20 cellular contexts compared by ENCODE assay signal in the genomic region with DNA sequence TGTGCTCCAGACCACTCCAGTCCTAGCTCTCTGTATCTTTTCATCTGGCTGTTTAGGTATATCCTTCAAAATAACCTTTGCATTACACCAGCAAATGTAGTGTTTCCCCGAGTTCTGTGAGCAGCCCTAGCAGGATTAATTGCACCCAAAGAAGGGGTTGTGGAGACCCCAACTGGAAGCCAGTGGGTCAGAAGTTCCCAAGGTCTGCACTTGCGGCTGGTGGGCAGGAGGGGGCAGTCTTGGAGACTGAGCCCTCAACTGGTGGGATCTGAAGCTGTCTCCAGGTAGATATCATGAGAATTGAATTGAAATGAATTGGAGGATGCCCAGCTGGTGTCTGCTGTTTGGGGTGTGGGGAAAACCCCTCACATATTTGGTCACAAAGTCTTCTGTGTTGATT.
"Had no signal": no experiment of that assay in that cellular context is flagged by ENCODE, and none has a peak within 500 bp of the region (broad histone marks: within the 10 kb centered on the region; RNA-seq: fewer than 3 reads in every experiment).

No MANE protein-coding gene starts in this region.

- H3K4me3 Mint-ChIP-seq: activated CD4-positive, alpha-beta T cell treated with anti-CD3 and anti-CD28 coated beads, Interleukin-2, amount 10 ng/mL, durations not matched to agents 24 days and 14 days; activated CD8-positive, alpha-beta T cell treated with anti-CD3 and anti-CD28 coated beads, Interleukin-2, amount 10 ng/mL, durations not matched to agents 7 days and 5 days; activated T-cell treated with anti-CD3 and anti-CD28 coated beads, Interleukin-2, amount 50 U/mL, for 72 hours; natural killer cell; stimulated activated naive CD8-positive, alpha-beta T cell treated with anti-CD3 and anti-CD28 coated beads, Interleukin-15, Interleukin-2, amounts not matched to agents 100 ng/mL and 50 ng/mL, for 24 hours had no signal

- H3K4me1 Mint-ChIP-seq: activated CD4-positive, alpha-beta T cell treated with anti-CD3 and anti-CD28 coated beads, Interleukin-2, amount 10 ng/mL, durations not matched to agents 24 days and 14 days; natural killer cell had no signal

- H3K36me3 Mint-ChIP-seq: natural killer cell had no signal

- H3K27me3 ChIP-seq: foreskin keratinocyte, right atrium auricular region, suprapubic skin, upper lobe of left lung had no signal

- H3K4me3 ChIP-seq: right atrium auricular region, suprapubic skin, upper lobe of left lung had no signal

- H3K27ac Mint-ChIP-seq: activated CD4-positive, alpha-beta T cell treated with anti-CD3 and anti-CD28 coated beads, Interleukin-2, amount 10 ng/mL, durations not matched to agents 24 days and 14 days; activated CD8-positive, alpha-beta T cell treated with anti-CD3 and anti-CD28 coated beads, Interleukin-2, amount 10 ng/mL, durations not matched to agents 7 days and 5 days; activated naive CD4-positive, alpha-beta T cell treated with anti-CD3 and anti-CD28 coated beads, Interleukin-2, amount 50 U/mL, for 72 hours; activated T-cell treated with anti-CD3 and anti-CD28 coated beads, Interleukin-2, amount 50 U/mL, for 72 hours; natural killer cell; progenitor cell of endocrine pancreas; stimulated activated naive CD8-positive, alpha-beta T cell treated with anti-CD3 and anti-CD28 coated beads, Interleukin-15, Interleukin-2, amounts not matched to agents 100 ng/mL and 50 ng/mL, for 24 hours had no signal

- H3K9me3 Mint-ChIP-seq: activated CD4-positive, alpha-beta T cell treated with anti-CD3 and anti-CD28 coated beads, Interleukin-2, amount 10 ng/mL, durations not matched to agents 24 days and 14 days; stimulated activated naive CD8-positive, alpha-beta T cell treated with anti-CD3 and anti-CD28 coated beads, Interleukin-15, Interleukin-2, amounts not matched to agents 100 ng/mL and 50 ng/mL, for 24 hours had no signal

- ATAC-seq: activated CD8-positive, alpha-beta T cell treated with anti-CD3 and anti-CD28 coated beads, Interleukin-2, amount 10 ng/mL, durations not matched to agents 7 days and 5 days; activated naive CD4-positive, alpha-beta T cell treated with anti-CD3 and anti-CD28 coated beads, Interleukin-2, amount 50 U/mL, for 72 hours; activated T-cell treated with anti-CD3 and anti-CD28 coated beads, Interleukin-2, amount 50 U/mL, for 72 hours; foreskin keratinocyte; natural killer cell had no signal

- H3K36me3 ChIP-seq: right atrium auricular region, suprapubic skin, upper lobe of left lung had no signal

- DNase-seq: activated CD4-positive, alpha-beta T cell treated with anti-CD3 and anti-CD28 coated beads, Interleukin-2, amount 10 ng/mL, durations not matched to agents 24 days and 14 days; activated CD4-positive, CD25-positive, alpha-beta regulatory T cell; activated CD8-positive, alpha-beta memory T cell treated with anti-CD3 and anti-CD28 coated beads, Interleukin-2, amount 50 U/mL, for 4 hours; activated CD8-positive, alpha-beta T cell treated with anti-CD3 and anti-CD28 coated beads, Interleukin-2, amount 10 ng/mL, durations not matched to agents 7 days and 5 days; activated gamma-delta T cell; activated T-cell treated with anti-CD3 and anti-CD28 coated beads, Interleukin-2, amount 50 U/mL, for 72 hours; caudate nucleus; foreskin keratinocyte; mesenchymal stem cell; natural killer cell; occipital lobe; stimulated activated CD4-positive, alpha-beta T cell treated with anti-CD3 and anti-CD28 coated beads, Interleukin-4, amount 100 ng/mL, for 4 hours; stimulated activated CD8-positive, alpha-beta memory T cell treated with anti-CD3 and anti-CD28 coated beads, Interleukin-4, amount 100 ng/mL, for 48 hours; T-helper 2 cell; upper lobe of left lung had no signal

- H3K9me3 ChIP-seq: right atrium auricular region, suprapubic skin, upper lobe of left lung had no signal

- H3K27me3 Mint-ChIP-seq: activated CD4-positive, alpha-beta T cell treated with anti-CD3 and anti-CD28 coated beads, Interleukin-2, amount 10 ng/mL, durations not matched to agents 24 days and 14 days; progenitor cell of endocrine pancreas; stimulated activated naive CD8-positive, alpha-beta T cell treated with anti-CD3 and anti-CD28 coated beads, Interleukin-15, Interleukin-2, amounts not matched to agents 100 ng/mL and 50 ng/mL, for 24 hours had no signal

- H3K27ac ChIP-seq: foreskin keratinocyte, right atrium auricular region, suprapubic skin, upper lobe of left lung had no signal
